10 cellular contexts compared by ENCODE assay signal in the genomic region with DNA sequence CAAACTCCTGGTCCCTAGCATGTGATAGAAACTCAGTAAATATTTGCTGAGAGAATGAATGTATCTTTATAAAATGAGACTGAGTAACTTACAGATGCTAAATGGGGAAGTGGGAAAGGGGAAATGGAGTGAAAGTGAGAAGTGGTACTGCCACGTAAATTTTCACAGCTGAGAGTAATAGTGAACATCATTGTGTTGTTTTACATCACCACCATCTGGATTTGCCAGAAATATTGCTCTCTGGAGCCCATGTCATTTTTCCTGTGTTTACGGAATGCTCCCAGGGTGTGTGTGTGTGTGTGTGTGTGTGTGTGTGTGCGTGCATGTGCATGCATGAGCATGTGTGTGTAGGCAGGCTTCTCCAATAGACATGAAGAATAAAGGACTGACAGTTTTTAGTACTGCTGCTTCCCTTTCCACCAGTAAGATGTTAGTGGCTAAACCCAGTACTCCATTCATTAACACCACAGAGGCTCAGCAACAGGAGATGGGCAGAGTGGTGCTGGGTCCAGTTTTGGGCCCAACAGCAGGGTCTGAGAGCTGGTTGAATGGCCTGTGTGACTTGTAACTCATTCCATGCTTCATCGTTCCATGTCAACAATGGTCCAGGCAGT. TPM values are rescaled to one million over a fixed set of nuclear protein-coding genes. Genes with fewer than 3 reads are reported as not detected.
DNase-seq lines count a peak whose midpoint lies in the region; ATAC-seq and TF ChIP-seq lines count a peak whose summit lies in the region.
"Had no signal": no experiment of that assay in that cellular context is flagged by ENCODE, and none has a peak within 500 bp of the region (broad histone marks: within the 10 kb centered on the region; RNA-seq: fewer than 3 reads in every experiment).

No MANE protein-coding gene starts in this region.

- POLR2A ChIA-PET in activated CD4-positive, alpha-beta memory T cell treated with anti-CD3 and anti-CD28 coated beads for 36 hours (lab: Charles Lee), result no interaction called here

- H3K36me3 Mint-ChIP-seq in effector memory CD8-positive, alpha-beta T cell (ENCODE audit: insufficient read depth), result no peaks in the 10 kb centered on the region
- H3K36me3 Mint-ChIP-seq in progenitor cell of endocrine pancreas (ENCODE audit: insufficient read depth), result peaks cover 2% of the 10 kb centered on the region
- no peaks in the 10 kb centered on the region for H3K36me3 Mint-ChIP-seq in activated CD4-positive, alpha-beta memory T cell treated with anti-CD3 and anti-CD28 coated beads for 36 hours

- intact Hi-C loops in activated CD4-positive, alpha-beta memory T cell treated with anti-CD3 and anti-CD28 coated beads for 36 hours (cut with micrococcal nuclease), result no loop called here

- H3K4me3 Mint-ChIP-seq in effector memory CD8-positive, alpha-beta T cell, result no peak overlapping the region
- H3K4me3 Mint-ChIP-seq in progenitor cell of endocrine pancreas (ENCODE audit: low read depth), result no peak overlapping the region
- no peak overlapping the region for H3K4me3 Mint-ChIP-seq in activated CD4-positive, alpha-beta memory T cell treated with anti-CD3 and anti-CD28 coated beads for 36 hours
- H3K4me3 Mint-ChIP-seq: brain had no signal

- ATAC-seq in GM18508 (IDR thresholded peaks at IDR 0.05; ENCODE audit: insufficient read depth, unreplicated experiment) (peak; percentile 94), GM21619 (IDR thresholded peaks at IDR 0.05; ENCODE audit: unreplicated experiment) (peak; percentile 85), HG03457 (IDR thresholded peaks at IDR 0.05; ENCODE audit: unreplicated experiment) (peak; percentile 85)
- peak; percentile 41 for ATAC-seq in effector memory CD8-positive, alpha-beta T cell (replicated peaks)

- no peak for DNase-seq in effector memory CD8-positive, alpha-beta T cell
- DNase-seq in progenitor cell of endocrine pancreas (ENCODE audit: low spot score, unreplicated experiment) (no peak), hippocampal formation (lab: John Stamatoyannopoulos, UW) (no peak)
- DNase-seq in effector CD8-positive, alpha-beta T cell (lab: John Stamatoyannopoulos, UW), result no peak
- no peak for DNase-seq in activated CD4-positive, alpha-beta memory T cell treated with anti-CD3 and anti-CD28 coated beads for 36 hours
- DNase-seq: right lobe of liver had no signal

- no peak for TF ChIP-seq CTCF in progenitor cell of endocrine pancreas (IDR thresholded peaks at IDR 0.05; ENCODE audit: unreplicated experiment)

- H3K9me3 Mint-ChIP-seq in effector memory CD8-positive, alpha-beta T cell, result no peaks in the 10 kb centered on the region
- H3K9me3 Mint-ChIP-seq in progenitor cell of endocrine pancreas (ENCODE audit: low read depth), result peaks cover 4% of the 10 kb centered on the region
- no peaks in the 10 kb centered on the region for H3K9me3 Mint-ChIP-seq in activated CD4-positive, alpha-beta memory T cell treated with anti-CD3 and anti-CD28 coated beads for 36 hours

- no peak overlapping the region for H3K27ac Mint-ChIP-seq in effector memory CD8-positive, alpha-beta T cell
- no peak overlapping the region for H3K27ac Mint-ChIP-seq in progenitor cell of endocrine pancreas
- H3K27ac Mint-ChIP-seq in activated CD4-positive, alpha-beta memory T cell treated with anti-CD3 and anti-CD28 coated beads for 36 hours, result no peak overlapping the region
- H3K27ac Mint-ChIP-seq: brain had no signal

- CTCF ChIA-PET in activated CD4-positive, alpha-beta memory T cell treated with anti-CD3 and anti-CD28 coated beads for 36 hours (lab: Charles Lee), result no interaction called here

- peaks cover 0 to 6% of the 10 kb centered on the region in 2 donors for H3K27me3 Mint-ChIP-seq in effector memory CD8-positive, alpha-beta T cell
- H3K27me3 Mint-ChIP-seq in progenitor cell of endocrine pancreas, result no peaks in the 10 kb centered on the region
- H3K27me3 Mint-ChIP-seq in activated CD4-positive, alpha-beta memory T cell treated with anti-CD3 and anti-CD28 coated beads for 36 hours, result peaks cover 1% of the 10 kb centered on the region
- H3K27me3 Mint-ChIP-seq: brain had no signal

- peaks cover 1 to 4% of the 10 kb centered on the region in 2 donors for H3K4me1 Mint-ChIP-seq in effector memory CD8-positive, alpha-beta T cell (ENCODE audit: low read depth in 2 of 2)
- no peaks in the 10 kb centered on the region for H3K4me1 Mint-ChIP-seq in progenitor cell of endocrine pancreas (ENCODE audit: low read depth)
- peaks cover 6% of the 10 kb centered on the region for H3K4me1 Mint-ChIP-seq in activated CD4-positive, alpha-beta memory T cell treated with anti-CD3 and anti-CD28 coated beads for 36 hours (ENCODE audit: low read depth)

RNA-seq across cellular contexts. Expression of gene DIPK2A, which starts 57.3 kb away (rescaled TPM):
- 35.4 and 37.0 TPM in 2 replicates for total RNA-seq in progenitor cell of endocrine pancreas
- 1 to 10 TPM; 8.9 to 9.8 TPM for total RNA-seq in activated CD4-positive, alpha-beta memory T cell treated with anti-CD3 and anti-CD28 coated beads for 36 hours

Comparison
In these comparisons a context has a peak if more than half of its experiments do, and no peak if none do; other contexts are left out.
1. ATAC-seq: peak in every context shown above with its lines; median percentile 94 in GM18508; 85 in GM21619; 85 in HG03457; 41 in effector memory CD8-positive, alpha-beta T cell.